ENCODE assay signal across 1 cellular context in genomic region chr1:158181577-158181922, GRCh38.
TF ChIP-seq lines count a peak whose summit lies in the region.

No MANE protein-coding gene starts in this region.

TF ChIP-seq in IMR-90, 13 proteins besides CTCF, POLR2A, EP300 and RAD21 (continued from another document):
- no peak for TF ChIP-seq MAFK (IDR thresholded peaks at IDR 0.05; ENCODE audit: low read depth, low read length)
- no peak for TF ChIP-seq NFE2L2 (IDR thresholded peaks at IDR 0.05; ENCODE audit: low read depth, low read length)
- no peak for TF ChIP-seq ELK1 (IDR thresholded peaks at IDR 0.05; ENCODE audit: borderline replicate concordance, low read depth, low read length)
- TF ChIP-seq RFX5 (IDR thresholded peaks at IDR 0.05; ENCODE audit: low read depth, low read length): no peak
- no peak for TF ChIP-seq FOS (IDR thresholded peaks at IDR 0.05; ENCODE audit: low read depth, low read length)
- TF ChIP-seq CEBPB (IDR thresholded peaks at IDR 0.05; ENCODE audit: low read depth, low read length): no peak
- no peak for TF ChIP-seq RCOR1 (IDR thresholded peaks at IDR 0.05; ENCODE audit: insufficient replicate concordance, low read length)
- TF ChIP-seq SMC3 (IDR thresholded peaks at IDR 0.05; ENCODE audit: low read depth, low read length): no peak
- no peak for TF ChIP-seq MAZ (IDR thresholded peaks at IDR 0.05; ENCODE audit: borderline replicate concordance, low read depth, low read length)
- TF ChIP-seq USF2 (IDR thresholded peaks at IDR 0.05; ENCODE audit: low read depth, low read length): no peak
- no peak for TF ChIP-seq CHD1 (IDR thresholded peaks at IDR 0.05; ENCODE audit: low read depth, low read length)
- TF ChIP-seq BHLHE40 (IDR thresholded peaks at IDR 0.05; ENCODE audit: low read depth, low read length): no peak
